Comparison of ENCODE assay signal across 1 cellular context in genomic region chr5:141914154-141914743, GRCh38.
A peak's percentile ranks its signal among the peaks of the same experiment; 100 is the strongest.
TF ChIP-seq lines count a peak whose summit lies in the region.

No MANE protein-coding gene starts in this region.

TF ChIP-seq in WTC11, 78 proteins besides CTCF, POLR2A, EP300 and RAD21 (continued from another document):
- no peak for TF ChIP-seq ZNF671 (CRISPR knock-in tag; IDR thresholded peaks at IDR 0.05)
- TF ChIP-seq, protein P1, sequence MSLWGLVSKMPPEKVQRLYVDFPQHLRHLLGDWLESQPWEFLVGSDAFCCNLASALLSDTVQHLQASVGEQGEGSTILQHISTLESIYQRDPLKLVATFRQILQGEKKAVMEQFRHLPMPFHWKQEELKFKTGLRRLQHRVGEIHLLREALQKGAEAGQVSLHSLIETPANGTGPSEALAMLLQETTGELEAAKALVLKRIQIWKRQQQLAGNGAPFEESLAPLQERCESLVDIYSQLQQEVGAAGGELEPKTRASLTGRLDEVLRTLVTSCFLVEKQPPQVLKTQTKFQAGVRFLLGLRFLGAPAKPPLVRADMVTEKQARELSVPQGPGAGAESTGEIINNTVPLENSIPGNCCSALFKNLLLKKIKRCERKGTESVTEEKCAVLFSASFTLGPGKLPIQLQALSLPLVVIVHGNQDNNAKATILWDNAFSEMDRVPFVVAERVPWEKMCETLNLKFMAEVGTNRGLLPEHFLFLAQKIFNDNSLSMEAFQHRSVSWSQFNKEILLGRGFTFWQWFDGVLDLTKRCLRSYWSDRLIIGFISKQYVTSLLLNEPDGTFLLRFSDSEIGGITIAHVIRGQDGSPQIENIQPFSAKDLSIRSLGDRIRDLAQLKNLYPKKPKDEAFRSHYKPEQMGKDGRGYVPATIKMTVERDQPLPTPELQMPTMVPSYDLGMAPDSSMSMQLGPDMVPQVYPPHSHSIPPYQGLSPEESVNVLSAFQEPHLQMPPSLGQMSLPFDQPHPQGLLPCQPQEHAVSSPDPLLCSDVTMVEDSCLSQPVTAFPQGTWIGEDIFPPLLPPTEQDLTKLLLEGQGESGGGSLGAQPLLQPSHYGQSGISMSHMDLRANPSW (CRISPR knock-in tag; conservative IDR thresholded peaks at IDR 0.05; ENCODE audit: low read depth), result no peak
- TF ChIP-seq MYBL2 (CRISPR knock-in tag; IDR thresholded peaks at IDR 0.05), result no peak
- TF ChIP-seq ZNF416 (CRISPR knock-in tag; IDR thresholded peaks at IDR 0.05), result no peak
- TF ChIP-seq ZNF232 (CRISPR knock-in tag; IDR thresholded peaks at IDR 0.05), result no peak
- 0 out of 2 replicates have a peak, but pooled peaks have one; percentile 40 for TF ChIP-seq TEAD4 (CRISPR knock-in tag; IDR thresholded peaks at IDR 0.05)
- TF ChIP-seq ELF4 (CRISPR knock-in tag; IDR thresholded peaks at IDR 0.05; ENCODE audit: low read depth), result no peak; the same call in 1 of the 2 replicates
